8 cellular contexts compared by ENCODE assay signal in the genomic region with DNA sequence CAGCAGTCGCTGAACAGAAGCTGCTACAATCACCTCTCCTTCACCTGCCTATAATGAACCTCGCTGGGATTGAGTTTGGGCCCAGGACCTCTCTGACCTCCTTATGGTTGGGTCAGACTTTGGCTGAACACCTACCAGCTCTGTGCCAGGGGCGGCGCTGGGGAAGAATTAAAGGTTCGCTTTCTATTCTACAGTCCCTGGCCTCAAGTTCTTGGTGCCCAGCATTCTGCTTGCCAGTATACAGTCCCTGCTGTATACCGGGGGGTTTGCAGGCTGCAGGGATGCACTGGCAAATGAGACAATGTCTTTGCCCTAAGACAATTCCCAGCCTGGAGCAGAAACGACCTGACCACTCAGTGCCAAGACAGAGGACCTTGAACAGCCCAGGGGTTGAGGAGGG. TPM values are rescaled to one million over a fixed set of nuclear protein-coding genes. Genes with fewer than 3 reads are reported as not detected.
DNase-seq lines count a peak whose midpoint lies in the region; ATAC-seq and TF ChIP-seq lines count a peak whose summit lies in the region.

No MANE protein-coding gene starts in this region.

- no peaks in the 10 kb centered on the region for H3K27me3 Mint-ChIP-seq in CD8-positive, alpha-beta T cell (ENCODE audit: low read depth)

- H3K9me3 ChIP-seq in CD8-positive, alpha-beta T cell (ENCODE audit: low read length), result no peaks in the 10 kb centered on the region
- H3K9me3 ChIP-seq in Loucy (ENCODE audit: insufficient read depth, low read depth, low read length), result no peaks in the 10 kb centered on the region
- H3K9me3 ChIP-seq in neuron (ENCODE audit: low read length), result no peaks in the 10 kb centered on the region

- intact Hi-C loops in CD8-positive, alpha-beta T cell (cut with DNase I, micrococcal nuclease), result loop anchor here (2.0 to 10.0 kb wide), 12 partner anchors 35 to 1175 kb away; partner anchors contain the start of genes MORN5 (in 2 of the 2), MRRF (in 2 of the 2), NDUFA8 (in 2 of the 2) and RBM18 (in 2 of the 2)

- H3K4me1 Mint-ChIP-seq in CD8-positive, alpha-beta T cell (ENCODE audit: low read depth), result peaks cover 38% of the 10 kb centered on the region

- H3K4me2 ChIP-seq in Loucy (ENCODE audit: low read depth, low read length, poor library complexity, severe bottlenecking), result peak overlapping the region; percentile 96

- H3K4me3 Mint-ChIP-seq in CD8-positive, alpha-beta T cell, result peak overlapping the region; percentile 78

- peaks cover 19% of the 10 kb centered on the region for H3K4me1 ChIP-seq in CD8-positive, alpha-beta T cell (ENCODE audit: insufficient read depth, low read length)
- peaks cover 46% of the 10 kb centered on the region for H3K4me1 ChIP-seq in Loucy (ENCODE audit: insufficient read depth, low read length, poor library complexity, severe bottlenecking)
- H3K4me1 ChIP-seq in neuron (ENCODE audit: insufficient read depth, low read length), result peaks cover 18% of the 10 kb centered on the region

- H3F3A ChIP-seq in Loucy (ENCODE audit: low read depth), result no peaks in the 10 kb centered on the region

- peak in 1 of 7 experiments; percentile 1 for DNase-seq in CD8-positive, alpha-beta T cell
- DNase-seq in choroid plexus epithelial cell (ENCODE audit: low read depth) (no peak), SIG-M5 (lab: John Stamatoyannopoulos, UW) (no peak), pons (ENCODE audit: low spot score) (no peak)

- POLR2A ChIA-PET in CD8-positive, alpha-beta T cell (lab: Charles Lee), result interaction anchor here (0.6 to 1.7 kb wide), 6 partner anchors 8 to 70 kb away, joined by 3 to 5 read pairs (median 3); no protein-coding TSS in a partner anchor

- peak overlapping the region; percentile 55 for H3K27ac ChIP-seq in CD8-positive, alpha-beta T cell (ENCODE audit: low read depth, low read length)

- peak overlapping the region; percentile 88 for H3K4me3 ChIP-seq in CD8-positive, alpha-beta T cell (ENCODE audit: low read depth, low read length)
- H3K4me3 ChIP-seq in Loucy (ENCODE audit: low read length, poor library complexity, severe bottlenecking) (peak overlapping the region; percentile 85), choroid plexus epithelial cell (ENCODE audit: low read depth, low read length) (no peak overlapping the region), neuron (ENCODE audit: low read length) (peak overlapping the region; percentile 84)

- H3K36me3 Mint-ChIP-seq in CD8-positive, alpha-beta T cell, result no peaks in the 10 kb centered on the region

- H4K20me1 ChIP-seq in Loucy (ENCODE audit: insufficient read depth, low read length, poor library complexity, severe bottlenecking), result peaks cover 31% of the 10 kb centered on the region

- no peak for ATAC-seq in CD8-positive, alpha-beta T cell
- ATAC-seq in GM21381 (IDR thresholded peaks at IDR 0.05; ENCODE audit: unreplicated experiment) (no peak), esophagus mucosa (no peak)

- no peaks in the 10 kb centered on the region for H3K9me3 Mint-ChIP-seq in CD8-positive, alpha-beta T cell

- H3K27ac Mint-ChIP-seq in CD8-positive, alpha-beta T cell, result peak overlapping the region; percentile 67

- no peak for TF ChIP-seq CTCF in CD8-positive, alpha-beta T cell (IDR thresholded peaks at IDR 0.05)
- TF ChIP-seq CTCF in Loucy (conservative IDR thresholded peaks at IDR 0.05; ENCODE audit: low read length) (no peak), choroid plexus epithelial cell (conservative IDR thresholded peaks at IDR 0.05; ENCODE audit: low read depth, low read length) (peak; percentile 8)

- H2AFZ ChIP-seq in Loucy (ENCODE audit: low read length) (peak overlapping the region; percentile 100), neuron (ENCODE audit: low read depth, low read length) (peak overlapping the region; percentile 98)

- H3K9me2 ChIP-seq in Loucy (replicated peaks; ENCODE audit: low read depth, low read length), result no peaks in the 10 kb centered on the region

- H3K9ac ChIP-seq in Loucy (ENCODE audit: low read depth, low read length, poor library complexity, severe bottlenecking), result peak overlapping the region; percentile 73

- H3K36me3 ChIP-seq in CD8-positive, alpha-beta T cell (ENCODE audit: insufficient read depth, low read length), result no peaks in the 10 kb centered on the region
- H3K36me3 ChIP-seq in Loucy (ENCODE audit: insufficient read depth, low read length), result no peaks in the 10 kb centered on the region
- H3K36me3 ChIP-seq in neuron (ENCODE audit: insufficient read depth, low read length), result no peaks in the 10 kb centered on the region

- peaks cover 38% of the 10 kb centered on the region for H3K79me2 ChIP-seq in Loucy (ENCODE audit: insufficient read depth, low read length)

- CTCF ChIA-PET in CD8-positive, alpha-beta T cell (lab: Charles Lee), result interaction anchor here (0.7 to 1.4 kb wide), 6 partner anchors 13 to 81 kb away, joined by 3 to 4 read pairs (median 3); no protein-coding TSS in a partner anchor

- no peaks in the 10 kb centered on the region for H3K27me3 ChIP-seq in CD8-positive, alpha-beta T cell (ENCODE audit: insufficient read depth, low read length)
- no peaks in the 10 kb centered on the region for H3K27me3 ChIP-seq in Loucy (ENCODE audit: insufficient read depth, low read length, poor library complexity, severe bottlenecking)
- no peaks in the 10 kb centered on the region for H3K27me3 ChIP-seq in neuron (ENCODE audit: insufficient read depth, low read length)

RNA-seq across cellular contexts. Expression of gene STRBP, which starts 0.9 kb away (rescaled TPM):
- 10 to 100 TPM; 10.2 to 12.6 TPM for total RNA-seq in CD8-positive, alpha-beta T cell
- 31.2 TPM for total RNA-seq in esophagus mucosa
